1 cellular context compared by ENCODE assay signal in the genomic region with DNA sequence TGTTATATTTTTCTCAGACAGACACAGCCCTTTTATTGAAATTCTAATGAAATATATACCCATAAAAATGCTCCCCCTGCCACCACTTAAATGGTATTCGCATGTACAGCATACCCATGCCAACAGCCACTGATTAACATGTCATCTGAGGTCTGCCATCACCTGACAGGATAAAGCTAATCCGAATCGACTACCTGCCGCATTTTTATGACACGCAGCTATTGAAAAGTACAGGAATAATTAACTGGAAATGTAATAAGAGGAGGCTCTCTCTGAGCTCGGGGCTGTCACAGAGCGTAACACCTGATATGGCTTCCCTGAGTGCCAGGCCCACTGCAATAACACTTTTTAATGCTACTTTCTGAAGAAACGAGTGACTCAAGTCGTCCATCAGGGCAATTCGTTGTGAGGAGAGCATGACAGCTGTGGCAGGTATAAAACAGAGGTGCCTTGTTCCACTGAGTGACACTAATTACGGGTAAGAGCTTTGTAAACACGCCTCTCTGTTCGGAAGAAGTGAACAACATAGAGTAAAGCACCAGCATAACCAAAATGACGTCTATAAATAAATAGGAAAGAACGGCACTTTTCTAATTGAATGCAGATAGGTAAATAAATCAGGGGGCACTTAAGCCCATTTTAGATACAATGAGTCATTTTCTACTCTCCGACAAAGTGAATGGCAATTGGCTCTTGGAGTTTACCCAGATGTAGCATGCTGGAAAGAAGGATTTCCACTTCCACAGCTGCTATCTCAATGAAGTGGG.
TF ChIP-seq lines count a peak whose summit lies in the region.

No MANE protein-coding gene starts in this region.

TF ChIP-seq in IMR-90, 13 proteins besides CTCF, POLR2A, EP300 and RAD21 (continued from another document):
- TF ChIP-seq MAZ (IDR thresholded peaks at IDR 0.05; ENCODE audit: borderline replicate concordance, low read depth, low read length): no peak
- TF ChIP-seq FOS (IDR thresholded peaks at IDR 0.05; ENCODE audit: low read depth, low read length): no peak
- TF ChIP-seq, protein P1, sequence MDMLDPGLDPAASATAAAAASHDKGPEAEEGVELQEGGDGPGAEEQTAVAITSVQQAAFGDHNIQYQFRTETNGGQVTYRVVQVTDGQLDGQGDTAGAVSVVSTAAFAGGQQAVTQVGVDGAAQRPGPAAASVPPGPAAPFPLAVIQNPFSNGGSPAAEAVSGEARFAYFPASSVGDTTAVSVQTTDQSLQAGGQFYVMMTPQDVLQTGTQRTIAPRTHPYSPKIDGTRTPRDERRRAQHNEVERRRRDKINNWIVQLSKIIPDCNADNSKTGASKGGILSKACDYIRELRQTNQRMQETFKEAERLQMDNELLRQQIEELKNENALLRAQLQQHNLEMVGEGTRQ (IDR thresholded peaks at IDR 0.05; ENCODE audit: low read depth, low read length): no peak
- no peak for TF ChIP-seq NFE2L2 (IDR thresholded peaks at IDR 0.05; ENCODE audit: low read depth, low read length)
- TF ChIP-seq MAFK (IDR thresholded peaks at IDR 0.05; ENCODE audit: low read depth, low read length): no peak
- no peak for TF ChIP-seq MXI1 (IDR thresholded peaks at IDR 0.05; ENCODE audit: borderline replicate concordance, low read depth, low read length)
- TF ChIP-seq SMC3 (IDR thresholded peaks at IDR 0.05; ENCODE audit: low read depth, low read length): no peak
